ENCODE assay signal across 13 cellular contexts in genomic region chr11:122207505-122207904, GRCh38.
A peak's percentile ranks its signal among the peaks of the same experiment; 100 is the strongest.
DNase-seq lines count a peak whose midpoint lies in the region; ATAC-seq and TF ChIP-seq lines count a peak whose summit lies in the region.
"Had no signal": no experiment of that assay in that cellular context is flagged by ENCODE, and none has a peak within 500 bp of the region (broad histone marks: within the 10 kb centered on the region; RNA-seq: fewer than 3 reads in every experiment).

No MANE protein-coding gene starts in this region.

- ATAC-seq in HG02885 (IDR thresholded peaks at IDR 0.05; ENCODE audit: poor library complexity, unreplicated experiment): no peak
- ATAC-seq in GM18861 (IDR thresholded peaks at IDR 0.05; ENCODE audit: unreplicated experiment): no peak
- ATAC-seq: CD8-positive, alpha-beta T cell had no signal

- DNase-seq in EL (peak; percentile 36), astrocyte of the spinal cord (ENCODE audit: low read depth, low spot score) (peak; percentile 91), right atrium auricular region (ENCODE audit: low spot score) (no peak), dermis blood vessel endothelial cell (no peak)
- DNase-seq in stimulated activated CD4-positive, alpha-beta T cell treated with anti-CD3 and anti-CD28 coated beads, Interleukin-2, amount 100 ng/mL, for 48 hours: no peak
- DNase-seq: activated CD4-positive, alpha-beta T cell treated with anti-CD3 and anti-CD28 coated beads for 1 hour; CD8-positive, alpha-beta T cell; NCI-H1930; stimulated activated CD8-positive, alpha-beta memory T cell treated with anti-CD3 and anti-CD28 coated beads, Interleukin-4, amount 100 ng/mL, for 48 hours had no signal

- H3K27me3 ChIP-seq in right atrium auricular region: no peaks in the 10 kb centered on the region
- H3K27me3 ChIP-seq in stomach smooth muscle (ENCODE audit: control insufficient read depth in 1 of 2, insufficient read depth in 2 of 2, low read length in 2 of 2): no peaks in the 10 kb centered on the region

- H3K9ac ChIP-seq in stomach smooth muscle (ENCODE audit: low read length in 2 of 2): peak overlapping the region in 1 of 2 donors; percentile 21

- in situ Hi-C loops in astrocyte of the spinal cord (cut with HindIII; ENCODE audit: low sequenced_read_pairs): no loop called here

- no peak for TF ChIP-seq CTCF in astrocyte of the spinal cord (IDR thresholded peaks at IDR 0.05; ENCODE audit: low read depth, low read length)
- no peak for TF ChIP-seq CTCF in right atrium auricular region (IDR thresholded peaks at IDR 0.05)

- H3K9me3 ChIP-seq in right atrium auricular region: no peaks in the 10 kb centered on the region
- H3K9me3 ChIP-seq in stomach smooth muscle (ENCODE audit: control insufficient read depth in 2 of 2, low read length in 2 of 2): no peaks in the 10 kb centered on the region

- H3K4me3 ChIP-seq in astrocyte of the spinal cord (ENCODE audit: low read depth, low read length) (peak overlapping the region; percentile 37), right atrium auricular region (no peak overlapping the region), stomach smooth muscle (ENCODE audit: low read length in 2 of 2) (peak overlapping the region in 1 of 2 donors; percentile 30)

- peak overlapping the region; percentile 46 to 69 for H3K27ac ChIP-seq in right atrium auricular region
- peak overlapping the region; percentile 53 for H3K27ac ChIP-seq in stomach smooth muscle (ENCODE audit: low read length)
- H3K27ac ChIP-seq: RWPE1 had no signal

- peaks cover 0 to 45% of the 10 kb centered on the region in 2 donors for H3K4me1 ChIP-seq in right atrium auricular region
- peaks cover 24% of the 10 kb centered on the region for H3K4me1 ChIP-seq in stomach smooth muscle (ENCODE audit: control insufficient read depth, insufficient read depth, low read length)

- H3K36me3 ChIP-seq in right atrium auricular region: no peaks in the 10 kb centered on the region
- no peaks in the 10 kb centered on the region for H3K36me3 ChIP-seq in stomach smooth muscle (ENCODE audit: control insufficient read depth in 2 of 2, insufficient read depth in 2 of 2, low read length in 2 of 2)

Comparison
In these comparisons a context has a peak if more than half of its experiments do, and no peak if none do; other contexts are left out.
1. DNase-seq: peak in EL (single experiment) and astrocyte of the spinal cord (single experiment); none in right atrium auricular region (single experiment), stimulated activated CD4-positive, alpha-beta T cell treated with anti-CD3 and anti-CD28 coated beads, Interleukin-2, amount 100 ng/mL, for 48 hours (0 of 2) and dermis blood vessel endothelial cell (single experiment).